2 cellular contexts compared by ENCODE assay signal in genomic region chr10:47111329-47111862, GRCh38.
TF ChIP-seq lines count a peak whose summit lies in the region.

No MANE protein-coding gene starts in this region.

TF ChIP-seq in HCT116, 20 proteins besides CTCF, POLR2A, EP300 and RAD21:
- TF ChIP-seq ZNF274 (IDR thresholded peaks at IDR 0.05; ENCODE audit: low read depth, low read length) (no peak), ATF3 (IDR thresholded peaks at IDR 0.05) (no peak), REST (IDR thresholded peaks at IDR 0.05; ENCODE audit: low read depth) (no peak), ZFX (IDR thresholded peaks at IDR 0.05) (no peak), JUND (IDR thresholded peaks at IDR 0.05) (no peak), FOSL1 (IDR thresholded peaks at IDR 0.05; ENCODE audit: low read depth) (no peak), YY1 (IDR thresholded peaks at IDR 0.05; ENCODE audit: extremely low read depth, insufficient replicate concordance, low read depth, low read length) (no peak), TCF7L2 (IDR thresholded peaks at IDR 0.05; ENCODE audit: borderline replicate concordance, extremely low read depth, insufficient read depth, insufficient read length) (no peak), SP1 (IDR thresholded peaks at IDR 0.05; ENCODE audit: low read depth) (no peak)
TF ChIP-seq in HCT116: peak in this region for 0.

TF ChIP-seq in K562, 482 proteins besides CTCF, POLR2A, EP300 and RAD21:
- TF ChIP-seq IFI16 (CRISPR knock-in tag; IDR thresholded peaks at IDR 0.05) (no peak), YY1 (IDR thresholded peaks at IDR 0.05; ENCODE audit: borderline replicate concordance in 1 of 3, control insufficient read depth in 1 of 3, extremely low read depth in 1 of 3, insufficient read depth in 3 of 3, insufficient read length in 1 of 3, insufficient replicate concordance in 2 of 3, low read depth in 1 of 3, low read length in 2 of 3) (no peak), ETS1 (conservative IDR thresholded peaks at IDR 0.05; ENCODE audit: control insufficient read depth, low read depth, low read length) (no peak), SMARCA4 (IDR thresholded peaks at IDR 0.05) (no peak), ZNF124 (CRISPR knock-in tag; IDR thresholded peaks at IDR 0.05) (no peak), L3MBTL2 (IDR thresholded peaks at IDR 0.05) (no peak), CHD2 (IDR thresholded peaks at IDR 0.05; ENCODE audit: low read depth, low read length) (no peak), IRF1 (CRISPR knock-in tag; IDR thresholded peaks at IDR 0.05; ENCODE audit: borderline replicate concordance) (no peak), ZBTB2 (IDR thresholded peaks at IDR 0.05) (no peak), MTA3 (IDR thresholded peaks at IDR 0.05; ENCODE audit: borderline replicate concordance) (no peak), HDAC3 (IDR thresholded peaks at IDR 0.05; ENCODE audit: borderline replicate concordance, partially characterized antibody) (no peak), DACH1 (IDR thresholded peaks at IDR 0.05; ENCODE audit: partially characterized antibody) (no peak)
